In the genomic region with DNA sequence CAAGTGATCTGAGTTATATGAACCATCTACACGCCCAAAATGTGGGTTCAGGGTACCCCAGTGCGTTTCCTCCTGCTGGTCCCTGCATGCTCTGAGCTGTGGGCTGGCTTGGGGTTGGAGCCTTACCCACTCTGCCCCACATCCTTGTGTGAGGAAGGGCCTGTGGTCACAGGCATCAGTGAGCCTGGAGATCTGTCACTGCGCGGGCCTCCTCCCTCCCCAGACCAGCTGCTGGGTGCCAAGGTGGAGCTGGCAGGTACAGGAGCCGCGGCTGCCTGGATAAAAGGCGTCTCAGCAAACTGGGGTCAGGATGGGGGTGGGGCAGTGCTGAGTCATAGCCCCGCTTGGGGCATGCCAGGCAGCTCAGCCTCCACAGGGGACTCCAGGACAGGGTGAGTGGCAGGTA, we compare ENCODE assay signal across 17 cellular contexts. TPM values are rescaled to one million over a fixed set of nuclear protein-coding genes. Genes with fewer than 3 reads are reported as not detected.
DNase-seq lines count a peak whose midpoint lies in the region; ATAC-seq, FAIRE-seq and TF ChIP-seq lines count a peak whose summit lies in the region.
"Had no signal": no experiment of that assay in that cellular context is flagged by ENCODE, and none has a peak within 500 bp of the region (broad histone marks: within the 10 kb centered on the region; RNA-seq: fewer than 3 reads in every experiment).

No MANE protein-coding gene starts in this region.

- H3K27ac ChIP-seq in adrenal gland (no peak overlapping the region), pancreas (no peak overlapping the region), right atrium auricular region (no peak overlapping the region)
- H3K27ac ChIP-seq: RWPE1, tibial artery had no signal

- peak; percentile 68 for DNase-seq in activated CD8-positive, alpha-beta memory T cell treated with anti-CD3 and anti-CD28 coated beads, Interleukin-2, amount 10 ng/mL, durations not matched to agents 7 days and 5 days
- no peak for DNase-seq in activated CD8-positive, alpha-beta memory T cell treated with anti-CD3 and anti-CD28 coated beads for 24 hours
- DNase-seq in MG63 (peak; percentile 14), adrenal gland (peak in 4 of 7 donors; percentile 43 to 56 (median 54)), pancreas (no peak), right atrium auricular region (ENCODE audit: low spot score) (no peak), T-helper 9 cell (no peak), cerebellar nuclear complex (lab: John Stamatoyannopoulos, UW) (no peak)
- DNase-seq: anterior cingulate cortex, dermis blood vessel endothelial cell, Kasumi-1, midbrain, NCI-H187, NCI-H774, tibial artery had no signal

- H3K4me3 ChIP-seq in MG63 (no peak overlapping the region), adrenal gland (no peak overlapping the region), pancreas (no peak overlapping the region), right atrium auricular region (no peak overlapping the region)
- H3K4me3 ChIP-seq: tibial artery had no signal

- no peaks in the 10 kb centered on the region for H3K36me3 Mint-ChIP-seq in activated CD8-positive, alpha-beta memory T cell treated with anti-CD3 and anti-CD28 coated beads, Interleukin-2, amount 10 ng/mL, durations not matched to agents 7 days and 5 days

- no peaks in the 10 kb centered on the region for H3K27me3 ChIP-seq in MG63
- H3K27me3 ChIP-seq in adrenal gland, result no peaks in the 10 kb centered on the region
- H3K27me3 ChIP-seq in pancreas, result no peaks in the 10 kb centered on the region
- H3K27me3 ChIP-seq in right atrium auricular region, result no peaks in the 10 kb centered on the region
- H3K27me3 ChIP-seq: tibial artery had no signal

- no peak for TF ChIP-seq POLR2A in adrenal gland (IDR thresholded peaks at IDR 0.05)

- H3K4me1 Mint-ChIP-seq in activated CD8-positive, alpha-beta memory T cell treated with anti-CD3 and anti-CD28 coated beads, Interleukin-2, amount 10 ng/mL, durations not matched to agents 7 days and 5 days, result peaks cover 14% of the 10 kb centered on the region

- H3K27ac Mint-ChIP-seq in activated CD8-positive, alpha-beta memory T cell treated with anti-CD3 and anti-CD28 coated beads, Interleukin-2, amount 10 ng/mL, durations not matched to agents 7 days and 5 days, result no peak overlapping the region

- FAIRE-seq in pancreas (lab: Jason Lieb, UNC), result no peak

- WGBS in adrenal gland, 4 donors, result 63 to 94% (median 71%) methylated on average over 2 to 8 of the region's 8 CpGs
- WGBS in pancreas, 2 donors, result 74 to 79% methylated on average over 8 of the region's 8 CpGs

- H3K4me1 ChIP-seq in adrenal gland (replicated peaks in 1 of 2) (peaks cover 0 to 7% of the 10 kb centered on the region in 2 donors), pancreas (no peaks in the 10 kb centered on the region), right atrium auricular region (no peaks in the 10 kb centered on the region)
- H3K4me1 ChIP-seq: tibial artery had no signal

- H3K27me3 Mint-ChIP-seq in activated CD8-positive, alpha-beta memory T cell treated with anti-CD3 and anti-CD28 coated beads, Interleukin-2, amount 10 ng/mL, durations not matched to agents 7 days and 5 days, result peaks cover 4% of the 10 kb centered on the region

- H3K9me3 ChIP-seq in MG63 (no peaks in the 10 kb centered on the region), adrenal gland (replicated peaks in 1 of 3) (no peaks in the 10 kb centered on the region), pancreas (no peaks in the 10 kb centered on the region), right atrium auricular region (no peaks in the 10 kb centered on the region)
- H3K9me3 ChIP-seq: tibial artery had no signal

- CTCF ChIA-PET in activated CD8-positive, alpha-beta memory T cell treated with anti-CD3 and anti-CD28 coated beads, Interleukin-2, amount 10 ng/mL, durations not matched to agents 7 days and 5 days (lab: Charles Lee), result interaction anchor here (1.0 to 1.8 kb wide), 2 partner anchors 130 to 201 kb away, joined by 3 to 5 read pairs; no protein-coding TSS in a partner anchor

- H3K36me3 ChIP-seq in MG63 (no peaks in the 10 kb centered on the region), adrenal gland (replicated peaks in 1 of 2) (no peaks in the 10 kb centered on the region), pancreas (no peaks in the 10 kb centered on the region), right atrium auricular region (no peaks in the 10 kb centered on the region)
- H3K36me3 ChIP-seq: tibial artery had no signal

- H3K9me3 Mint-ChIP-seq in activated CD8-positive, alpha-beta memory T cell treated with anti-CD3 and anti-CD28 coated beads, Interleukin-2, amount 10 ng/mL, durations not matched to agents 7 days and 5 days (ENCODE audit: low read depth), result no peaks in the 10 kb centered on the region

- peak; percentile 61 for ATAC-seq in activated CD8-positive, alpha-beta memory T cell treated with anti-CD3 and anti-CD28 coated beads, Interleukin-2, amount 10 ng/mL, durations not matched to agents 7 days and 5 days
- ATAC-seq in pancreas, result peak in 3 of 4 donors; percentile 21 to 54 (median 38)

- intact Hi-C loops in adrenal gland (cut with DNase I) (no loop called here), pancreas (cut with DNase I) (no loop called here)

- no peak for TF ChIP-seq CTCF in adrenal gland (IDR thresholded peaks at IDR 0.05)
- TF ChIP-seq CTCF in pancreas (IDR thresholded peaks at IDR 0.05), result no peak
- TF ChIP-seq CTCF in right atrium auricular region (IDR thresholded peaks at IDR 0.05), result no peak

- H3K4me3 Mint-ChIP-seq in activated CD8-positive, alpha-beta memory T cell treated with anti-CD3 and anti-CD28 coated beads, Interleukin-2, amount 10 ng/mL, durations not matched to agents 7 days and 5 days, result no peak overlapping the region

RNA-seq across cellular contexts. Expression of gene GNAZ, which starts 17.9 kb away (rescaled TPM):
- under 1 TPM in 1 of 2 experiments, not detected in 1; 0.12 TPM for total RNA-seq in activated CD8-positive, alpha-beta memory T cell treated with anti-CD3 and anti-CD28 coated beads, Interleukin-2, amount 10 ng/mL, durations not matched to agents 7 days and 5 days
- total RNA-seq in MG63 (2014; rRNA removed; shearing (Covaris generic); ENCODE audit: low replicate concordance), result 10.5 and 12.8 TPM in 2 replicates
- total RNA-seq in adrenal gland (10 to 100 TPM in 4 of 8 donors, 1 to 10 TPM in 4; 6.3 to 70.8 (median 10.5) TPM), pancreas (1 to 10 TPM in 4 of 6 donors, under 1 TPM in 2; 0.88 to 2.3 (median 1.6) TPM), right atrium auricular region (1 to 10 TPM; 1.9 to 3.2 TPM)
- polyA plus RNA-seq in adrenal gland (10 to 100 TPM in 1 of 3 donors, 1 to 10 TPM in 2; 3.7 to 14.4 (median 6.8) TPM), pancreas (1 to 10 TPM; 2.8 to 9.7 TPM)

RNA-seq across cellular contexts. Expression of gene RSPH14, which starts 53.6 kb away (rescaled TPM):
- not detected for total RNA-seq in activated CD8-positive, alpha-beta memory T cell treated with anti-CD3 and anti-CD28 coated beads, Interleukin-2, amount 10 ng/mL, durations not matched to agents 7 days and 5 days
- total RNA-seq in MG63 (2014; rRNA removed; shearing (Covaris generic); ENCODE audit: low replicate concordance), result not detected in 2 replicates
- total RNA-seq in adrenal gland (10 to 100 TPM in 1 of 8 donors, 1 to 10 TPM in 3, under 1 TPM in 2, not detected in 2; 0.49 to 18.3 (median 2.4) TPM), pancreas (under 1 TPM; 0.51 to 0.97 (median 0.73) TPM), right atrium auricular region (not detected)
- polyA plus RNA-seq in adrenal gland (1 to 10 TPM; 3.2 to 4.8 (median 3.6) TPM), pancreas (1 to 10 TPM in 1 of 2 donors, under 1 TPM in 1; 0.91 to 2.1 TPM)
- total RNA-seq: osteocyte had no signal

RNA-seq across cellular contexts. Expression of gene RAB36, which starts 57.1 kb away (rescaled TPM):
- total RNA-seq in activated CD8-positive, alpha-beta memory T cell treated with anti-CD3 and anti-CD28 coated beads, Interleukin-2, amount 10 ng/mL, durations not matched to agents 7 days and 5 days, result under 1 TPM; 0.26 to 0.37 TPM
- total RNA-seq in MG63 (2014; rRNA removed; shearing (Covaris generic); ENCODE audit: low replicate concordance), result 0.03 TPM in 1 of 2 replicates, not detected in the other
- total RNA-seq in adrenal gland (10 to 100 TPM in 2 of 8 donors, 1 to 10 TPM in 6; 4.0 to 13.0 (median 8.6) TPM), pancreas (1 to 10 TPM; 1.2 to 4.4 (median 2.3) TPM), right atrium auricular region (1 to 10 TPM in 1 of 2 donors, under 1 TPM in 1; 0.59 to 2.0 TPM)
- polyA plus RNA-seq in adrenal gland (1 to 10 TPM; 6.5 to 7.3 (median 7.0) TPM), pancreas (1 to 10 TPM; 3.5 to 7.3 TPM)

Comparison
In these comparisons a context has a peak if more than half of its experiments do, and no peak if none do; other contexts are left out.
1. DNase-seq: peak in activated CD8-positive, alpha-beta memory T cell treated with anti-CD3 and anti-CD28 coated beads, Interleukin-2, amount 10 ng/mL, durations not matched to agents 7 days and 5 days (single experiment), MG63 (single experiment) and adrenal gland (4 of 7); none in activated CD8-positive, alpha-beta memory T cell treated with anti-CD3 and anti-CD28 coated beads for 24 hours (single experiment), pancreas (0 of 6), right atrium auricular region (single experiment), T-helper 9 cell (single experiment) and cerebellar nuclear complex (0 of 2).